22 cellular contexts compared by ENCODE assay signal in genomic region chr4:68577590-68577989, GRCh38. TPM values are rescaled to one million over a fixed set of nuclear protein-coding genes. Genes with fewer than 3 reads are reported as not detected.
DNase-seq lines count a peak whose midpoint lies in the region; ATAC-seq and TF ChIP-seq lines count a peak whose summit lies in the region.
"Had no signal": no experiment of that assay in that cellular context is flagged by ENCODE, and none has a peak within 500 bp of the region (broad histone marks: within the 10 kb centered on the region; RNA-seq: fewer than 3 reads in every experiment).

No MANE protein-coding gene starts in this region.

- in situ Hi-C loops in mammary epithelial cell (cut with MboI; ENCODE audit: low sequenced_read_pairs in 2 of 2) = no loop called here

- no peaks in the 10 kb centered on the region for H3K79me2 ChIP-seq in HCT116 (ENCODE audit: insufficient read depth, low read length)
- H3K79me2 ChIP-seq in mammary epithelial cell (ENCODE audit: insufficient read depth, low read length) = no peaks in the 10 kb centered on the region

- intact Hi-C loops in HCT116 (cut with micrococcal nuclease) = no loop called here
- intact Hi-C loops in mammary epithelial cell (cut with micrococcal nuclease) = no loop called here

- CTCF ChIA-PET in HCT116 (lab: Charles Lee) = no interaction called here
- CTCF ChIA-PET in mammary epithelial cell (lab: Charles Lee; ENCODE audit: low non-redundant PET) = no interaction called here

- H3K27ac ChIP-seq in HCT116 (ENCODE audit: low read depth, low read length) (no peak overlapping the region), WERI-Rb-1 (no peak overlapping the region), mammary epithelial cell (ENCODE audit: insufficient read depth, low read depth, low read length) (no peak overlapping the region), caudate nucleus (ENCODE audit: low read depth, low read length) (no peak overlapping the region)
- H3K27ac ChIP-seq: BLaER1 treated with 17β-estradiol and CSF1 and Interleukin-3, amounts not matched to agents 10 nM and 100 nM; KMS-11; Peyer's patch had no signal

- H3K27me3 ChIP-seq in HCT116 (ENCODE audit: insufficient read depth, low read length) (no peaks in the 10 kb centered on the region), WERI-Rb-1 (ENCODE audit: insufficient read depth, low read depth, severe bottlenecking) (no peaks in the 10 kb centered on the region), mammary epithelial cell (ENCODE audit: insufficient read depth, low read length) (no peaks in the 10 kb centered on the region)
- H3K27me3 ChIP-seq: BLaER1 treated with 17β-estradiol and CSF1 and Interleukin-3, amounts not matched to agents 10 nM and 100 nM; Peyer's patch had no signal

- TF ChIP-seq POLR2A in HCT116 (IDR thresholded peaks at IDR 0.05; ENCODE audit: borderline replicate concordance, extremely low read depth, insufficient read depth, insufficient read length) = no peak

- no peak for ATAC-seq in HCT116
- ATAC-seq in stimulated activated naive B cell treated with anti-CD40 and anti-IgM and Interleukin-4, amounts not matched to agents 10 μg/mL and 1 μg/mL and 100 μg/mL, for 72 hours (replicated peaks) = no peak
- ATAC-seq: T-cell had no signal

- peaks cover 26 to 27% of the 10 kb centered on the region in 2 donors for H3K4me1 Mint-ChIP-seq in stimulated activated naive B cell treated with anti-CD40 and anti-IgM and Interleukin-4, amounts not matched to agents 10 μg/mL and 1 μg/mL and 100 μg/mL, for 72 hours
- H3K4me1 Mint-ChIP-seq: CD8-positive, alpha-beta memory T cell; T-cell had no signal

- no peak for DNase-seq in GM12864 (ENCODE audit: low read depth)
- DNase-seq in HCT116 (ENCODE audit: low read depth, low spot score) = no peak
- DNase-seq in WERI-Rb-1 = no peak
- DNase-seq in stimulated activated naive B cell treated with anti-CD40 and anti-IgM and Interleukin-4, amounts not matched to agents 10 μg/mL and 1 μg/mL and 100 μg/mL, for 72 hours = no peak
- DNase-seq in globus pallidus (ENCODE audit: low spot score) = no peak
- DNase-seq in mammary epithelial cell = no peak
- no peak for DNase-seq in caudate nucleus (lab: John Stamatoyannopoulos, UW)
- DNase-seq: CD8-positive, alpha-beta memory T cell; NCI-H1092; NCI-H146; NCI-H2029 treated with DMSO at 0.1 percent for 48 hours; NCI-H2171; NCI-H526; Peyer's patch; Right ventricle myocardium superior; T-cell had no signal

- WGBS in mammary epithelial cell (ENCODE audit: low coverage, missing lambda C conversion rate) = 88% methylated on average over 3 of the region's 3 CpGs

- no peaks in the 10 kb centered on the region for H3K36me3 ChIP-seq in HCT116 (ENCODE audit: control insufficient read depth in 1 of 2, insufficient read depth in 2 of 2, low read length in 2 of 2)
- H3K36me3 ChIP-seq in WERI-Rb-1 = no peaks in the 10 kb centered on the region
- H3K36me3 ChIP-seq in mammary epithelial cell (ENCODE audit: insufficient read depth, low read length) = no peaks in the 10 kb centered on the region
- H3K36me3 ChIP-seq: BLaER1 treated with 17β-estradiol and CSF1 and Interleukin-3, amounts not matched to agents 10 nM and 100 nM; Peyer's patch had no signal

- H3K27ac Mint-ChIP-seq in stimulated activated naive B cell treated with anti-CD40 and anti-IgM and Interleukin-4, amounts not matched to agents 10 μg/mL and 1 μg/mL and 100 μg/mL, for 72 hours = peak overlapping the region; percentile 78
- H3K27ac Mint-ChIP-seq: CD8-positive, alpha-beta memory T cell; T-cell had no signal

- H4K20me1 ChIP-seq in HCT116 (ENCODE audit: insufficient read depth) (no peaks in the 10 kb centered on the region), mammary epithelial cell (ENCODE audit: insufficient read depth, low read length) (no peaks in the 10 kb centered on the region)
- H4K20me1 ChIP-seq: BLaER1 treated with 17β-estradiol and CSF1 and Interleukin-3, amounts not matched to agents 10 nM and 100 nM had no signal

- TF ChIP-seq CTCF in GM12864 (IDR thresholded peaks at IDR 0.05; ENCODE audit: low read depth, low read length, missing control alignments) (peak; percentile 32), HCT116 (IDR thresholded peaks at IDR 0.05 in 2 of 3, conservative IDR thresholded peaks at IDR 0.05 in 1 of 3; ENCODE audit: borderline replicate concordance in 1 of 3, insufficient read depth in 1 of 3, low read depth in 2 of 3, low read length in 2 of 3) (peak in 2 of 3 experiments; percentile 33 to 41; a peak in 4 of 6 replicates), WERI-Rb-1 (IDR thresholded peaks at IDR 0.05; ENCODE audit: low read depth, low read length) (0 out of 2 replicates have a peak, but pooled peaks have one; percentile 9), mammary epithelial cell (conservative IDR thresholded peaks at IDR 0.05 in 1 of 2, IDR thresholded peaks at IDR 0.05 in 1 of 2; ENCODE audit: extremely low read depth in 1 of 2, insufficient read depth in 1 of 2, low read depth in 1 of 2, low read length in 2 of 2) (no peak)

- TF ChIP-seq RAD21 in HCT116 (IDR thresholded peaks at IDR 0.05; ENCODE audit: low read depth) = no peak

- H3K4me2 ChIP-seq in HCT116 (ENCODE audit: low read length) = no peak overlapping the region
- H3K4me2 ChIP-seq in mammary epithelial cell (ENCODE audit: insufficient read depth, low read depth, low read length) = no peak overlapping the region
- H3K4me2 ChIP-seq: BLaER1 treated with 17β-estradiol and CSF1 and Interleukin-3, amounts not matched to agents 10 nM and 100 nM; KMS-11; SK-N-SH had no signal

- POLR2A ChIA-PET in HCT116 (lab: Charles Lee) = no interaction called here

- H2AFZ ChIP-seq in HCT116 (ENCODE audit: low read depth, low read length, poor library complexity, severe bottlenecking) (no peak overlapping the region), mammary epithelial cell (ENCODE audit: low read depth, low read length) (no peak overlapping the region)

- H3K4me1 ChIP-seq in HCT116 (ENCODE audit: control insufficient read depth in 1 of 2, insufficient read depth in 2 of 2, low read length in 2 of 2) (no peaks in the 10 kb centered on the region), mammary epithelial cell (ENCODE audit: insufficient read depth, low read length) (no peaks in the 10 kb centered on the region)
- H3K4me1 ChIP-seq: Peyer's patch had no signal

- H3K9me3 Mint-ChIP-seq in stimulated activated naive B cell treated with anti-CD40 and anti-IgM and Interleukin-4, amounts not matched to agents 10 μg/mL and 1 μg/mL and 100 μg/mL, for 72 hours = peaks cover 6 to 13% of the 10 kb centered on the region in 2 donors
- H3K9me3 Mint-ChIP-seq: CD8-positive, alpha-beta memory T cell had no signal

- H3K27me3 Mint-ChIP-seq in stimulated activated naive B cell treated with anti-CD40 and anti-IgM and Interleukin-4, amounts not matched to agents 10 μg/mL and 1 μg/mL and 100 μg/mL, for 72 hours = no peaks in the 10 kb centered on the region

- RAD21 ChIA-PET in HCT116 (lab: Charles Lee; ENCODE audit: low non-redundant PET in 1 of 2, low total read pairs in 2 of 2, uncharacterized antibody in 2 of 2, unreplicated experiment in 2 of 2) = no interaction called here

- H3K9me3 ChIP-seq in HCT116 (ENCODE audit: control insufficient read depth in 1 of 2, insufficient read depth in 1 of 2, low read depth in 1 of 2, low read length in 2 of 2) = no peaks in the 10 kb centered on the region
- no peaks in the 10 kb centered on the region for H3K9me3 ChIP-seq in WERI-Rb-1 (ENCODE audit: severe bottlenecking)
- no peaks in the 10 kb centered on the region for H3K9me3 ChIP-seq in mammary epithelial cell (replicated peaks; ENCODE audit: insufficient read depth, low read length)
- H3K9me3 ChIP-seq: BLaER1 treated with 17β-estradiol and CSF1 and Interleukin-3, amounts not matched to agents 10 nM and 100 nM; Peyer's patch; SK-N-SH had no signal

- no peak overlapping the region for H3K9ac ChIP-seq in HCT116 (ENCODE audit: low read length)
- no peak overlapping the region for H3K9ac ChIP-seq in mammary epithelial cell (ENCODE audit: insufficient read depth, low read length)
- H3K9ac ChIP-seq: BLaER1 treated with 17β-estradiol and CSF1 and Interleukin-3, amounts not matched to agents 10 nM and 100 nM; KMS-11; SK-N-SH had no signal

- peaks cover 2 to 8% of the 10 kb centered on the region in 2 donors for H3K36me3 Mint-ChIP-seq in stimulated activated naive B cell treated with anti-CD40 and anti-IgM and Interleukin-4, amounts not matched to agents 10 μg/mL and 1 μg/mL and 100 μg/mL, for 72 hours
- H3K36me3 Mint-ChIP-seq: CD8-positive, alpha-beta memory T cell; T-cell had no signal

- BruUV-seq in HCT116 (replicated peaks; lab: Mats Ljungman, UMichigan) (no TSS peak), mammary epithelial cell (replicated peaks; lab: Mats Ljungman, UMichigan) (no TSS peak)

- H3K4me3 Mint-ChIP-seq in stimulated activated naive B cell treated with anti-CD40 and anti-IgM and Interleukin-4, amounts not matched to agents 10 μg/mL and 1 μg/mL and 100 μg/mL, for 72 hours = peak overlapping the region in 1 of 2 donors; percentile 19
- H3K4me3 Mint-ChIP-seq: CD8-positive, alpha-beta memory T cell; T-cell had no signal

- dilution Hi-C loops in mammary epithelial cell (cut with HindIII; ENCODE audit: low sequenced_read_pairs) = no loop called here

- H3K4me3 ChIP-seq in GM12864 (ENCODE audit: low read depth, low read length) (no peak overlapping the region), HCT116 (replicated peaks in 1 of 2; ENCODE audit: low read depth in 1 of 2, low read length in 2 of 2) (no peak overlapping the region), WERI-Rb-1 (ENCODE audit: low read depth, low read length) (no peak overlapping the region), mammary epithelial cell (replicated peaks in 1 of 3; ENCODE audit: insufficient read depth in 1 of 3, low read depth in 2 of 3, low read length in 3 of 3) (no peak overlapping the region)
- H3K4me3 ChIP-seq: BLaER1 treated with 17β-estradiol and CSF1 and Interleukin-3, amounts not matched to agents 10 nM and 100 nM; Peyer's patch had no signal

- H3K9me2 ChIP-seq in HCT116 (ENCODE audit: insufficient read depth) = no peaks in the 10 kb centered on the region
- H3K9me2 ChIP-seq: SK-N-SH had no signal

TF ChIP-seq in HCT116, 20 proteins besides CTCF, POLR2A, EP300 and RAD21 (continues in another document):
- TF ChIP-seq SRF (IDR thresholded peaks at IDR 0.05; ENCODE audit: low read depth) = no peak
- no peak for TF ChIP-seq ZFX (IDR thresholded peaks at IDR 0.05)
- no peak for TF ChIP-seq SP1 (IDR thresholded peaks at IDR 0.05; ENCODE audit: low read depth)

RNA-seq across cellular contexts. Expression of gene UGT2B17, which starts 1.5 kb away (rescaled TPM):
- total RNA-seq in HCT116 (2021; ENCODE audit: unreplicated experiment) (not detected), mammary epithelial cell (not detected)
- not detected in 2 replicates for polyA plus RNA-seq in HCT116 (2012)
- polyA plus RNA-seq in mammary epithelial cell = not detected
- not detected for polyA minus RNA-seq in mammary epithelial cell
- total RNA-seq: A673; CD8-positive, alpha-beta memory T cell; H4; HT-29; Right ventricle myocardium superior had no signal
- polyA plus RNA-seq: CD8-positive, alpha-beta memory T cell; SK-N-SH had no signal

Comparison
In these comparisons a context has a peak if more than half of its experiments do, and no peak if none do; other contexts are left out.
1. CTCF ChIP-seq: peak in GM12864 (single experiment), HCT116 (2 of 3) and WERI-Rb-1 (single experiment); none in mammary epithelial cell (0 of 2).